ENCODE assay signal across 8 cellular contexts in genomic region chr5:170225326-170226137, GRCh38. TPM values are rescaled to one million over a fixed set of nuclear protein-coding genes. Genes with fewer than 3 reads are reported as not detected.
A peak's percentile ranks its signal among the peaks of the same experiment; 100 is the strongest.
DNase-seq lines count a peak whose midpoint lies in the region; ATAC-seq and TF ChIP-seq lines count a peak whose summit lies in the region.

No MANE protein-coding gene starts in this region.

- no peaks in the 10 kb centered on the region for H3K36me3 Mint-ChIP-seq in CD14-positive monocyte

- H3K27me3 Mint-ChIP-seq in CD14-positive monocyte (ENCODE audit: low read depth in 3 of 3) = peaks cover 0 to 3% (median 0%) of the 10 kb centered on the region in 3 donors

- no peaks in the 10 kb centered on the region for H3K9me3 ChIP-seq in left lung

- ATAC-seq in left lung = peak; percentile 87
- no peak for ATAC-seq in GM18873 (IDR thresholded peaks at IDR 0.05; ENCODE audit: low FRiP score, unreplicated experiment)

- peak; percentile 77 for TF ChIP-seq CTCF in CD14-positive monocyte (IDR thresholded peaks at IDR 0.05)
- TF ChIP-seq CTCF in left lung (IDR thresholded peaks at IDR 0.05) = peak; percentile 74 to 78

- no peaks in the 10 kb centered on the region for H3K27me3 ChIP-seq in left lung

- H3K9me3 Mint-ChIP-seq in CD14-positive monocyte = no peaks in the 10 kb centered on the region

- intact Hi-C loops in CD14-positive monocyte (cut with micrococcal nuclease) (loop anchor here (1.0 to 10.0 kb wide), 5 partner anchors 112 to 409 kb away; no protein-coding TSS in a partner anchor), left lung (cut with DNase I) (loop anchor here in 1 of 2 donors (5.0 to 10.0 kb wide), 2 partner anchors 197 to 409 kb away; no protein-coding TSS in a partner anchor)

- no peaks in the 10 kb centered on the region for H3K36me3 ChIP-seq in left lung

- H3K4me1 Mint-ChIP-seq in CD14-positive monocyte = peaks cover 3% of the 10 kb centered on the region

- DNase-seq in CD14-positive monocyte (ENCODE audit: low spot score) = peak; percentile 58
- peak; percentile 40 for DNase-seq in H4 (ENCODE audit: low spot score)
- peak; percentile 71 for DNase-seq in NCI-H2227 (lab: John Stamatoyannopoulos, UW; ENCODE audit: unreplicated experiment)
- peak; percentile 64 for DNase-seq in activated CD4-positive, alpha-beta T cell treated with anti-CD3 and anti-CD28 coated beads for 1 hour
- DNase-seq in cerebellar cortex (ENCODE audit: low spot score) = peak; percentile 72
- DNase-seq in left lung = peak in 1 of 2 donors; percentile 63
- peak; percentile 72 for DNase-seq in stimulated activated CD4-positive, alpha-beta T cell treated with anti-CD3 and anti-CD28 coated beads, Interleukin-4, amount 100 ng/mL, for 4 hours

- no peak overlapping the region for H3K27ac ChIP-seq in left lung

- no peak overlapping the region for H3K27ac Mint-ChIP-seq in CD14-positive monocyte

- no peaks in the 10 kb centered on the region for H3K4me1 ChIP-seq in left lung

- H3K4me3 Mint-ChIP-seq in CD14-positive monocyte = no peak overlapping the region

- no peak overlapping the region for H3K4me3 ChIP-seq in left lung

RNA-seq across cellular contexts. Expression of gene C5orf58, which starts 7.3 kb away (rescaled TPM):
- under 1 TPM in 1 of 2 donors, not detected in 1; 0.46 TPM for polyA plus RNA-seq in CD14-positive monocyte
- not detected in 2 replicates for total RNA-seq in H4 (2014; rRNA removed; shearing (Covaris generic))
- not detected for total RNA-seq in left lung
